ENCODE assay signal across 9 cellular contexts in the genomic region with DNA sequence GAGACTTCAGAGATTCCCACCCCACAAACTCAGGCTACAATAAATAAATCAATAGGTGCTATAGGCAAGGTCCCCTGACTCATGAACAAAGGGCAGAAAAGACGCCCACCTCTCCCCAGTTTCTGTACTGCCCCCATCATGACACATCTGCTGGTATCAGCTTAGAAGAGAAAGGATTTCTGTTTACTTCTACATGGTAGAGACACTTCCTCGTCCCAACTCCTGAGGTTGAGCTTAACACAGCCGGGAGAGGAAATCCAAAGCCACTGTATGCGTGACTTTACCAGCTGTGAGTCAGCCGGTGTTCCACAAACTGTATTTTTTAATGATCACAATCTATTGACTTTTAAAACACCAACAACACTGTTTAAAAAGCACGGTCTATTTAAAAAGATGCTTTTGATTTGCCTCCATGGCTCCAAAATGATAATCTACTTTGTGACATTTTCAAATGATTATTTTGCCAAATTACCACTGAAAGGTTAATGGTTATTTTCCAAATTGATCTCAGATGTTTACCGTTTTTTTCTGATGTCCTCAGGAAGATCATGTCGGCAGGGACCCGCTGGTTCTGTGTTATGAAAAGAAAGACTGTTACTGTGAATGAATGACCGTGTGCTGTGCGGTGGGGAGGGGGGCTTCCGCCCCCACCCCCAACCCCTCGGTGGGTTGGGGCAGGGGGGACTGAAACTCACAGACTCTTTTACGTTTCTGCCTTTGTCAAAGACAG.
DNase-seq lines count a peak whose midpoint lies in the region; ATAC-seq and TF ChIP-seq lines count a peak whose summit lies in the region.
"Had no signal": no experiment of that assay in that cellular context is flagged by ENCODE, and none has a peak within 500 bp of the region (broad histone marks: within the 10 kb centered on the region; RNA-seq: fewer than 3 reads in every experiment).

No MANE protein-coding gene starts in this region.

- H3K27me3 Mint-ChIP-seq in immature natural killer cell (ENCODE audit: low read depth in 3 of 3), result peaks cover 2 to 5% (median 2%) of the 10 kb centered on the region in 3 donors
- H3K27me3 Mint-ChIP-seq: central memory CD8-positive, alpha-beta T cell had no signal

- H3K4me3 Mint-ChIP-seq in immature natural killer cell, result peak overlapping the region in 4 of 5 donors; percentile 24 to 59 (median 26)
- H3K4me3 Mint-ChIP-seq: central memory CD8-positive, alpha-beta T cell had no signal

- peak; percentile 19 for DNase-seq in stimulated activated naive CD4-positive, alpha-beta T cell treated with Interleukin-2 at 50 U/mL for 16 hours (lab: John Stamatoyannopoulos, UW)
- no peak for DNase-seq in stimulated activated naive CD4-positive, alpha-beta T cell (lab: John Stamatoyannopoulos, UW)
- DNase-seq in WERI-Rb-1 (peak; percentile 25), immature natural killer cell (no peak), NCI-H524 treated with DMSO at 0.1 percent for 48 hours (lab: John Stamatoyannopoulos, UW) (no peak), SK-N-DZ (ENCODE audit: low spot score) (no peak)

- no peaks in the 10 kb centered on the region for H3K9me3 Mint-ChIP-seq in immature natural killer cell
- H3K9me3 Mint-ChIP-seq: central memory CD8-positive, alpha-beta T cell had no signal

- no peaks in the 10 kb centered on the region for H3K36me3 ChIP-seq in WERI-Rb-1

- H3K4me1 Mint-ChIP-seq in immature natural killer cell, result peaks cover 17 to 22% of the 10 kb centered on the region in 2 donors

- H3K27ac ChIP-seq in WERI-Rb-1, result peak overlapping the region; percentile 65

- peak overlapping the region; percentile 30 for H3K4me3 ChIP-seq in WERI-Rb-1 (ENCODE audit: low read depth, low read length)

- no peak for TF ChIP-seq CTCF in WERI-Rb-1 (IDR thresholded peaks at IDR 0.05; ENCODE audit: low read depth, low read length)

- H3K27me3 ChIP-seq in WERI-Rb-1 (ENCODE audit: insufficient read depth, low read depth, severe bottlenecking), result no peaks in the 10 kb centered on the region

- H3K36me3 Mint-ChIP-seq in immature natural killer cell, result peaks cover 11 to 20% (median 13%) of the 10 kb centered on the region in 3 donors

- H3K27ac Mint-ChIP-seq in immature natural killer cell, result peak overlapping the region in 1 of 6 donors; percentile 52

- H3K9me3 ChIP-seq in WERI-Rb-1 (ENCODE audit: severe bottlenecking), result no peaks in the 10 kb centered on the region

- no peak for ATAC-seq in HG03045 (IDR thresholded peaks at IDR 0.05; ENCODE audit: unreplicated experiment)
- no peak for ATAC-seq in GM18517 (IDR thresholded peaks at IDR 0.05; ENCODE audit: unreplicated experiment)

Comparison
In these comparisons a context has a peak if more than half of its experiments do, and no peak if none do; other contexts are left out.
1. DNase-seq: peak in stimulated activated naive CD4-positive, alpha-beta T cell treated with Interleukin-2 at 50 U/mL for 16 hours (single experiment) and WERI-Rb-1 (single experiment); none in stimulated activated naive CD4-positive, alpha-beta T cell (0 of 6), immature natural killer cell (0 of 3), NCI-H524 treated with DMSO at 0.1 percent for 48 hours (single experiment) and SK-N-DZ (single experiment).